ENCODE assay signal across 19 cellular contexts in genomic region chr11:120399312-120399711, GRCh38.
A peak's percentile ranks its signal among the peaks of the same experiment; 100 is the strongest.
DNase-seq lines count a peak whose midpoint lies in the region; ATAC-seq, FAIRE-seq and TF ChIP-seq lines count a peak whose summit lies in the region.
"Had no signal": no experiment of that assay in that cellular context is flagged by ENCODE, and none has a peak within 500 bp of the region (broad histone marks: within the 10 kb centered on the region; RNA-seq: fewer than 3 reads in every experiment).

No MANE protein-coding gene starts in this region.

- peak; percentile 7 for DNase-seq in NCI-H446 treated with DMSO at 0.1 percent for 48 hours (lab: John Stamatoyannopoulos, UW)
- no peak for DNase-seq in NCI-H446 (lab: John Stamatoyannopoulos, UW)
- peak; percentile 66 for DNase-seq in amniotic epithelial cell (ENCODE audit: low read depth)
- peak; percentile 68 to 74 for DNase-seq in foreskin keratinocyte
- no peak for DNase-seq in cerebellar cortex (ENCODE audit: low spot score)
- no peak for DNase-seq in activated T-cell treated with anti-CD3 and anti-CD28 coated beads for 4 hours
- DNase-seq in urothelium cell line (ENCODE audit: low spot score): no peak
- DNase-seq: activated CD8-positive, alpha-beta T cell treated with anti-CD3 and anti-CD28 coated beads for 36 hours; activated T-cell treated with anti-CD3 and anti-CD28 coated beads, Interleukin-2, amount 50 U/mL, for 48 hours; body of pancreas; colonic mucosa; HFFc6; left colon; NCI-H2081; NCI-H82; PC-9; retina had no signal

- H3K36me3 ChIP-seq in skeletal muscle tissue (ENCODE audit: control insufficient read depth in 3 of 3, insufficient read depth in 3 of 3, low read length in 3 of 3): no peaks in the 10 kb centered on the region
- H3K36me3 ChIP-seq: colonic mucosa had no signal

- no peak overlapping the region for H3K9ac ChIP-seq in skeletal muscle tissue (ENCODE audit: low read depth in 1 of 3, low read length in 3 of 3)

- TF ChIP-seq CTCF in foreskin keratinocyte (conservative IDR thresholded peaks at IDR 0.05): no peak

- H3K27me3 ChIP-seq in foreskin keratinocyte (no peaks in the 10 kb centered on the region), skeletal muscle tissue (ENCODE audit: control insufficient read depth in 3 of 3, insufficient read depth in 3 of 3, low read length in 3 of 3) (no peaks in the 10 kb centered on the region)
- H3K27me3 ChIP-seq: body of pancreas, colonic mucosa had no signal

- H3K4me1 ChIP-seq in foreskin keratinocyte (peaks cover 28% of the 10 kb centered on the region), skeletal muscle tissue (ENCODE audit: control insufficient read depth in 3 of 3, insufficient read depth in 3 of 3, low read length in 3 of 3) (peaks cover 9 to 18% (median 16%) of the 10 kb centered on the region in 3 donors)
- H3K4me1 ChIP-seq: colonic mucosa had no signal

- H3K27ac ChIP-seq in foreskin keratinocyte (no peak overlapping the region), skeletal muscle tissue (ENCODE audit: low read depth, low read length) (peak overlapping the region; percentile 23)
- H3K27ac ChIP-seq: body of pancreas, colonic mucosa, HL-60, PC-9 had no signal

- H3K9me3 ChIP-seq in skeletal muscle tissue (ENCODE audit: control insufficient read depth in 3 of 3, low read length in 3 of 3): no peaks in the 10 kb centered on the region
- H3K9me3 ChIP-seq: body of pancreas, colonic mucosa had no signal

- peak; percentile 56 for ATAC-seq in foreskin keratinocyte
- ATAC-seq: activated CD8-positive, alpha-beta T cell treated with anti-CD3 and anti-CD28 coated beads for 36 hours; body of pancreas; left colon had no signal

- no peak for FAIRE-seq in urothelium cell line (lab: Jason Lieb, UNC)

- H3K4me3 ChIP-seq in skeletal muscle tissue (ENCODE audit: low read length in 3 of 3): no peak overlapping the region
- H3K4me3 ChIP-seq: colonic mucosa, PC-9 had no signal

Comparison
In these comparisons a context has a peak if more than half of its experiments do, and no peak if none do; other contexts are left out.
1. DNase-seq: peak in NCI-H446 treated with DMSO at 0.1 percent for 48 hours (single experiment), amniotic epithelial cell (single experiment) and foreskin keratinocyte (2 of 2); none in NCI-H446 (0 of 2), cerebellar cortex (single experiment), activated T-cell treated with anti-CD3 and anti-CD28 coated beads for 4 hours (single experiment) and urothelium cell line (single experiment).